ENCODE assay signal across 17 cellular contexts in genomic region chr1:231966983-231967382, GRCh38.
"Had no signal": no experiment of that assay in that cellular context is flagged by ENCODE, and none has a peak within 500 bp of the region (broad histone marks: within the 10 kb centered on the region; RNA-seq: fewer than 3 reads in every experiment).

No MANE protein-coding gene starts in this region.

- H3K9me3 ChIP-seq: esophagus squamous epithelium, heart right ventricle had no signal

- H3K9me3 Mint-ChIP-seq: activated T-cell treated with anti-CD3 and anti-CD28 coated beads, Interleukin-2, amount 50 U/mL, for 4 hours; central memory CD8-positive, alpha-beta T cell; stimulated activated naive B cell treated with anti-CD40 and anti-IgM and Interleukin-4, amounts not matched to agents 10 μg/mL and 1 μg/mL and 100 μg/mL, for 72 hours had no signal

- H3K4me3 Mint-ChIP-seq: activated naive CD4-positive, alpha-beta T cell treated with anti-CD3 and anti-CD28 coated beads, Interleukin-2, amount 10 ng/mL, durations not matched to agents 7 days and 5 days; activated T-cell treated with anti-CD3 and anti-CD28 coated beads, Interleukin-2, amount 50 U/mL, for 4 hours; central memory CD8-positive, alpha-beta T cell; naive thymus-derived CD4-positive, alpha-beta T cell; stimulated activated naive B cell treated with anti-CD40 and anti-IgM and Interleukin-4, amounts not matched to agents 10 μg/mL and 1 μg/mL and 100 μg/mL, for 72 hours had no signal

- H3K36me3 ChIP-seq: brain microvascular endothelial cell, esophagus squamous epithelium, heart right ventricle had no signal

- H3K27ac ChIP-seq: brain microvascular endothelial cell, coronary artery, esophagus squamous epithelium, heart right ventricle, parathyroid adenoma had no signal

- H3K27me3 ChIP-seq: brain microvascular endothelial cell, esophagus squamous epithelium, heart right ventricle had no signal

- ATAC-seq: activated T-cell treated with anti-CD3 and anti-CD28 coated beads, Interleukin-2, amount 50 U/mL, for 4 hours; heart right ventricle; naive thymus-derived CD4-positive, alpha-beta T cell; stimulated activated naive B cell treated with anti-CD40 and anti-IgM and Interleukin-4, amounts not matched to agents 10 μg/mL and 1 μg/mL and 100 μg/mL, for 72 hours had no signal

- DNase-seq: activated CD4-positive, alpha-beta T cell treated with anti-CD3 and anti-CD28 coated beads, Interleukin-2, amount 50 U/mL, for 1 hour; activated CD4-positive, CD25-positive, alpha-beta regulatory T cell treated with anti-CD3 and anti-CD28 coated beads, Interleukin-2, amount 50 U/mL, for 72 hours; activated CD8-positive, alpha-beta memory T cell treated with anti-CD3 and anti-CD28 coated beads, Interleukin-2, amount 50 U/mL, for 4 hours; activated naive CD4-positive, alpha-beta T cell treated with anti-CD3 and anti-CD28 coated beads, Interleukin-2, amount 10 ng/mL, durations not matched to agents 7 days and 5 days; activated T-cell treated with anti-CD3 and anti-CD28 coated beads, Interleukin-2, amount 50 U/mL, for 4 hours; aorta; brain microvascular endothelial cell; effector CD4-positive, alpha-beta T cell; esophagus squamous epithelium; heart right ventricle; mesendoderm; naive thymus-derived CD4-positive, alpha-beta T cell; stimulated activated naive B cell treated with anti-CD40 and anti-IgM and Interleukin-4, amounts not matched to agents 10 μg/mL and 1 μg/mL and 100 μg/mL, for 72 hours; T-helper 9 cell had no signal

- H2AFZ ChIP-seq: parathyroid adenoma had no signal

- H3K9ac ChIP-seq: parathyroid adenoma had no signal

- H3K4me3 ChIP-seq: coronary artery, esophagus squamous epithelium, heart right ventricle had no signal

- H3K27me3 Mint-ChIP-seq: activated naive CD4-positive, alpha-beta T cell treated with anti-CD3 and anti-CD28 coated beads, Interleukin-2, amount 10 ng/mL, durations not matched to agents 7 days and 5 days; central memory CD8-positive, alpha-beta T cell; naive thymus-derived CD4-positive, alpha-beta T cell; stimulated activated naive B cell treated with anti-CD40 and anti-IgM and Interleukin-4, amounts not matched to agents 10 μg/mL and 1 μg/mL and 100 μg/mL, for 72 hours had no signal

- H3K4me1 Mint-ChIP-seq: activated naive CD4-positive, alpha-beta T cell treated with anti-CD3 and anti-CD28 coated beads, Interleukin-2, amount 10 ng/mL, durations not matched to agents 7 days and 5 days had no signal

- H3K27ac Mint-ChIP-seq: activated naive CD4-positive, alpha-beta T cell treated with anti-CD3 and anti-CD28 coated beads, Interleukin-2, amount 10 ng/mL, durations not matched to agents 7 days and 5 days; stimulated activated naive B cell treated with anti-CD40 and anti-IgM and Interleukin-4, amounts not matched to agents 10 μg/mL and 1 μg/mL and 100 μg/mL, for 72 hours had no signal

- H3K79me2 ChIP-seq: parathyroid adenoma had no signal
